Comparison of ENCODE assay signal across 11 cellular contexts in genomic region chr9:88742483-88742882, GRCh38.
DNase-seq lines count a peak whose midpoint lies in the region; ATAC-seq and TF ChIP-seq lines count a peak whose summit lies in the region.
"Had no signal": no experiment of that assay in that cellular context is flagged by ENCODE, and none has a peak within 500 bp of the region (broad histone marks: within the 10 kb centered on the region; RNA-seq: fewer than 3 reads in every experiment).

No MANE protein-coding gene starts in this region.

- CTCF ChIA-PET in mammary epithelial cell (lab: Charles Lee; ENCODE audit: low non-redundant PET): interaction anchor here (0.5 kb wide), 1 partner anchor 1561 kb away, joined by 25 read pairs; no protein-coding TSS in a partner anchor

- H3K27ac ChIP-seq in mammary epithelial cell (ENCODE audit: insufficient read depth, low read depth, low read length) (no peak overlapping the region), left lung (no peak overlapping the region), tibial nerve (peak overlapping the region in 2 of 4 donors; percentile 18 to 43)

- BruUV-seq in mammary epithelial cell (replicated peaks; lab: Mats Ljungman, UMichigan): no TSS peak

- no peak for TF ChIP-seq CTCF in mammary epithelial cell (conservative IDR thresholded peaks at IDR 0.05 in 1 of 2, IDR thresholded peaks at IDR 0.05 in 1 of 2; ENCODE audit: extremely low read depth in 1 of 2, insufficient read depth in 1 of 2, low read depth in 1 of 2, low read length in 2 of 2)
- TF ChIP-seq CTCF in left lung (IDR thresholded peaks at IDR 0.05): no peak
- no peak for TF ChIP-seq CTCF in tibial nerve (IDR thresholded peaks at IDR 0.05)

- dilution Hi-C loops in mammary epithelial cell (cut with HindIII; ENCODE audit: low sequenced_read_pairs): no loop called here

- H3K4me1 ChIP-seq in mammary epithelial cell (ENCODE audit: insufficient read depth, low read length) (peaks cover 1% of the 10 kb centered on the region), left lung (peaks cover 0 to 10% of the 10 kb centered on the region in 2 donors), tibial nerve (peaks cover 0 to 42% (median 18%) of the 10 kb centered on the region in 4 donors)

- H3K9me3 ChIP-seq in mammary epithelial cell (replicated peaks; ENCODE audit: insufficient read depth, low read length) (no peaks in the 10 kb centered on the region), left lung (no peaks in the 10 kb centered on the region), tibial nerve (no peaks in the 10 kb centered on the region)

- in situ Hi-C loops in mammary epithelial cell (cut with MboI; ENCODE audit: low sequenced_read_pairs in 2 of 2): no loop called here

- no peaks in the 10 kb centered on the region for H3K36me3 Mint-ChIP-seq in stimulated activated effector memory CD8-positive, alpha-beta T cell treated with anti-CD3 and anti-CD28 coated beads, Interleukin-12 subunit alpha, Interleukin-12 subunit beta, amount 100 ng/mL, for 72 hours

- H2AFZ ChIP-seq in mammary epithelial cell (ENCODE audit: low read depth, low read length): peak overlapping the region; percentile 51

- no peak overlapping the region for H3K27ac Mint-ChIP-seq in stimulated activated effector memory CD8-positive, alpha-beta T cell treated with anti-CD3 and anti-CD28 coated beads, Interleukin-12 subunit alpha, Interleukin-12 subunit beta, amount 100 ng/mL, for 72 hours

- H4K20me1 ChIP-seq in mammary epithelial cell (ENCODE audit: insufficient read depth, low read length): no peaks in the 10 kb centered on the region

- 14% methylated on average over 6 of the region's 6 CpGs for WGBS in mammary epithelial cell (ENCODE audit: low coverage, missing lambda C conversion rate)
- 17 to 18% methylated on average over 6 of the region's 6 CpGs for WGBS in tibial nerve, 2 donors

- H3K9ac ChIP-seq in mammary epithelial cell (ENCODE audit: insufficient read depth, low read length): no peak overlapping the region

- no peaks in the 10 kb centered on the region for H3K4me1 Mint-ChIP-seq in stimulated activated effector memory CD8-positive, alpha-beta T cell treated with anti-CD3 and anti-CD28 coated beads, Interleukin-12 subunit alpha, Interleukin-12 subunit beta, amount 100 ng/mL, for 72 hours

- TF ChIP-seq EP300 in tibial nerve (IDR thresholded peaks at IDR 0.05): peak in 1 of 2 donors; percentile 56

- H3K4me3 ChIP-seq in mammary epithelial cell (replicated peaks in 1 of 3; ENCODE audit: insufficient read depth in 1 of 3, low read depth in 2 of 3, low read length in 3 of 3): no peak overlapping the region
- H3K4me3 ChIP-seq in left lung: no peak overlapping the region
- H3K4me3 ChIP-seq in tibial nerve: no peak overlapping the region
- H3K4me3 ChIP-seq: GM12878 had no signal

- no peak overlapping the region for H3K4me3 Mint-ChIP-seq in stimulated activated effector memory CD8-positive, alpha-beta T cell treated with anti-CD3 and anti-CD28 coated beads, Interleukin-12 subunit alpha, Interleukin-12 subunit beta, amount 100 ng/mL, for 72 hours

- H3K27me3 ChIP-seq in mammary epithelial cell (ENCODE audit: insufficient read depth, low read length): no peaks in the 10 kb centered on the region
- no peaks in the 10 kb centered on the region for H3K27me3 ChIP-seq in left lung
- H3K27me3 ChIP-seq in tibial nerve: no peaks in the 10 kb centered on the region

- DNase-seq in GOT3 (lab: John Stamatoyannopoulos, UW) (peak; percentile 16), mammary epithelial cell (peak; percentile 53), left lung (no peak), tibial nerve (ENCODE audit: low spot score in 2 of 2) (peak; percentile 30 to 46), NCI-H1930 (lab: John Stamatoyannopoulos, UW) (no peak), SW480 (ENCODE audit: low spot score) (no peak)
- DNase-seq in stimulated activated effector memory CD8-positive, alpha-beta T cell treated with anti-CD3 and anti-CD28 coated beads, Interleukin-12 subunit alpha, Interleukin-12 subunit beta, amount 100 ng/mL, for 72 hours (ENCODE audit: low spot score in 2 of 2): no peak
- DNase-seq: activated CD4-positive, alpha-beta T cell treated with anti-CD3 and anti-CD28 coated beads for 48 hours; NCI-H1694 had no signal

- H3K79me2 ChIP-seq in mammary epithelial cell (ENCODE audit: insufficient read depth, low read length): no peaks in the 10 kb centered on the region

- ATAC-seq in left lung: peak; percentile 10
- no peak for ATAC-seq in stimulated activated effector memory CD8-positive, alpha-beta T cell treated with anti-CD3 and anti-CD28 coated beads, Interleukin-12 subunit alpha, Interleukin-12 subunit beta, amount 100 ng/mL, for 72 hours
- ATAC-seq: GM12878, HepG2 had no signal

- TF ChIP-seq POLR2A in tibial nerve (IDR thresholded peaks at IDR 0.05): no peak

- no peak overlapping the region for H3K4me2 ChIP-seq in mammary epithelial cell (ENCODE audit: insufficient read depth, low read depth, low read length)

- H3K36me3 ChIP-seq in mammary epithelial cell (ENCODE audit: insufficient read depth, low read length) (no peaks in the 10 kb centered on the region), left lung (no peaks in the 10 kb centered on the region), tibial nerve (no peaks in the 10 kb centered on the region)

- intact Hi-C loops in mammary epithelial cell (cut with micrococcal nuclease) (no loop called here), left lung (cut with DNase I) (no loop called here)

- no peaks in the 10 kb centered on the region for H3K9me3 Mint-ChIP-seq in stimulated activated effector memory CD8-positive, alpha-beta T cell treated with anti-CD3 and anti-CD28 coated beads, Interleukin-12 subunit alpha, Interleukin-12 subunit beta, amount 100 ng/mL, for 72 hours

Comparison
In these comparisons a context has a peak if more than half of its experiments do, and no peak if none do; other contexts are left out.
1. DNase-seq: peak in GOT3 (single experiment), mammary epithelial cell (single experiment) and tibial nerve (2 of 2); none in left lung (0 of 2), NCI-H1930 (0 of 2), SW480 (single experiment) and stimulated activated effector memory CD8-positive, alpha-beta T cell treated with anti-CD3 and anti-CD28 coated beads, Interleukin-12 subunit alpha, Interleukin-12 subunit beta, amount 100 ng/mL, for 72 hours (0 of 2).